ENCODE assay signal across 1 cellular context in genomic region chr14:103103461-103104388, GRCh38.
TF ChIP-seq lines count a peak whose summit lies in the region.

No MANE protein-coding gene starts in this region.

TF ChIP-seq in HepG2, 621 proteins besides CTCF, POLR2A, EP300 and RAD21 (continued from another document and continues in another):
- TF ChIP-seq ZNF318 (CRISPR knock-in tag; IDR thresholded peaks at IDR 0.05) = peak; percentile 32
- TF ChIP-seq PBX2 (CRISPR knock-in tag; IDR thresholded peaks at IDR 0.05) = no peak
- TF ChIP-seq ZFP62 (CRISPR knock-in tag; IDR thresholded peaks at IDR 0.05) = no peak
- TF ChIP-seq NCOR1 (IDR thresholded peaks at IDR 0.05; ENCODE audit: borderline replicate concordance, low read length) = peak; percentile 53; the same call in 1 of the 2 replicates
- TF ChIP-seq TEAD3 (CRISPR knock-in tag; optimal IDR thresholded peaks at IDR 0.05; ENCODE audit: borderline replicate concordance) = no peak
- no peak for TF ChIP-seq JARID2 (CRISPR knock-in tag; IDR thresholded peaks at IDR 0.05; ENCODE audit: insufficient replicate concordance)
- TF ChIP-seq NR2F6 (IDR thresholded peaks at IDR 0.05) = peak; percentile 45
- TF ChIP-seq NR2F6 (CRISPR knock-in tag; IDR thresholded peaks at IDR 0.05) = peak; percentile 50
- peak; percentile 30 for TF ChIP-seq ZFP36L1 (CRISPR knock-in tag; IDR thresholded peaks at IDR 0.05)
- no peak for TF ChIP-seq MBD4 (IDR thresholded peaks at IDR 0.05; ENCODE audit: borderline replicate concordance, low read length)
- TF ChIP-seq ZNF720 (CRISPR knock-in tag; IDR thresholded peaks at IDR 0.05) = no peak
- TF ChIP-seq MXD3 (CRISPR knock-in tag; IDR thresholded peaks at IDR 0.05) = no peak
- no peak for TF ChIP-seq ZNF839 (CRISPR knock-in tag; IDR thresholded peaks at IDR 0.05; ENCODE audit: borderline replicate concordance)
- no peak for TF ChIP-seq EHMT2 (IDR thresholded peaks at IDR 0.05; ENCODE audit: borderline replicate concordance, low read depth, low read length)
- TF ChIP-seq REL (CRISPR knock-in tag; conservative IDR thresholded peaks at IDR 0.05) = no peak
- TF ChIP-seq ZNF207 (IDR thresholded peaks at IDR 0.05; ENCODE audit: borderline replicate concordance) = no peak
- 0 out of 2 replicates have a peak, but pooled peaks have one; percentile 27 for TF ChIP-seq ATF5 (CRISPR knock-in tag; IDR thresholded peaks at IDR 0.05; ENCODE audit: low read depth)
- TF ChIP-seq MLLT10 (CRISPR knock-in tag; IDR thresholded peaks at IDR 0.05) = no peak
- TF ChIP-seq ZNF235 (CRISPR knock-in tag; IDR thresholded peaks at IDR 0.05; ENCODE audit: borderline replicate concordance) = no peak
- no peak for TF ChIP-seq HCFC1 (IDR thresholded peaks at IDR 0.05; ENCODE audit: low read depth, low read length)
- TF ChIP-seq ZNF296 (CRISPR knock-in tag; conservative IDR thresholded peaks at IDR 0.05) = no peak; the same call in 1 of the 2 replicates
- TF ChIP-seq SOX5 (CRISPR knock-in tag; IDR thresholded peaks at IDR 0.05; ENCODE audit: borderline replicate concordance) = peak; percentile 14; the same call in 1 of the 2 replicates
- TF ChIP-seq HINFP (CRISPR knock-in tag; IDR thresholded peaks at IDR 0.05; ENCODE audit: low read depth) = peak; percentile 63; the same call in 1 of the 2 replicates
- no peak for TF ChIP-seq ATF7 (IDR thresholded peaks at IDR 0.05)
- TF ChIP-seq ATF7 (CRISPR knock-in tag; IDR thresholded peaks at IDR 0.05) = peak; percentile 73; the same call in 1 of the 2 replicates
- no peak for TF ChIP-seq FIP1L1 (IDR thresholded peaks at IDR 0.05; ENCODE audit: borderline replicate concordance, insufficient read depth, low read depth, low read length)
- TF ChIP-seq KDM5A (IDR thresholded peaks at IDR 0.05; ENCODE audit: borderline replicate concordance, low read length) = no peak
- no peak for TF ChIP-seq HDAC6 (IDR thresholded peaks at IDR 0.05; ENCODE audit: low read depth, low read length)
- TF ChIP-seq ZNF326 (CRISPR knock-in tag; IDR thresholded peaks at IDR 0.05; ENCODE audit: borderline replicate concordance) = peak; percentile 68
- 0 out of 2 replicates have a peak, but pooled peaks have one; percentile 40 for TF ChIP-seq ZNF142 (CRISPR knock-in tag; IDR thresholded peaks at IDR 0.05)
- no peak; the same call in 1 of the 2 replicates for TF ChIP-seq ISL2 (CRISPR knock-in tag; IDR thresholded peaks at IDR 0.05)
- TF ChIP-seq ZNF703 (CRISPR knock-in tag; IDR thresholded peaks at IDR 0.05; ENCODE audit: borderline replicate concordance) = no peak
- no peak for TF ChIP-seq ZNF513 (CRISPR knock-in tag; conservative IDR thresholded peaks at IDR 0.05)
- TF ChIP-seq CBX2 (IDR thresholded peaks at IDR 0.05; ENCODE audit: low read depth, low read length) = no peak
- no peak for TF ChIP-seq CBX2 (CRISPR knock-in tag; IDR thresholded peaks at IDR 0.05; ENCODE audit: low read depth)
- no peak for TF ChIP-seq ZFP36L2 (CRISPR knock-in tag; IDR thresholded peaks at IDR 0.05)
- no peak for TF ChIP-seq ZZZ3 (CRISPR knock-in tag; IDR thresholded peaks at IDR 0.05; ENCODE audit: borderline replicate concordance)
- TF ChIP-seq ZNF225 (CRISPR knock-in tag; IDR thresholded peaks at IDR 0.05) = no peak
- TF ChIP-seq ZFP82 (CRISPR knock-in tag; IDR thresholded peaks at IDR 0.05; ENCODE audit: borderline replicate concordance) = 0 out of 2 replicates have a peak, but pooled peaks have one; percentile 79
- TF ChIP-seq NFRKB (IDR thresholded peaks at IDR 0.05) = no peak
- 0 out of 2 replicates have a peak, but pooled peaks have one; percentile 49 for TF ChIP-seq SNAPC2 (CRISPR knock-in tag; IDR thresholded peaks at IDR 0.05)
- peak; percentile 71 for TF ChIP-seq ZFY (CRISPR knock-in tag; IDR thresholded peaks at IDR 0.05)
- TF ChIP-seq CHCHD3 (CRISPR knock-in tag; IDR thresholded peaks at IDR 0.05) = no peak
- TF ChIP-seq ZNF501 (CRISPR knock-in tag; IDR thresholded peaks at IDR 0.05) = peak; percentile 47; the same call in 1 of the 2 replicates
- no peak for TF ChIP-seq RFXANK (CRISPR knock-in tag; IDR thresholded peaks at IDR 0.05)
- peak; percentile 20 for TF ChIP-seq PTBP1 (IDR thresholded peaks at IDR 0.05; ENCODE audit: low read depth, low read length, poor library complexity, severe bottlenecking)
- no peak for TF ChIP-seq HNRNPK (IDR thresholded peaks at IDR 0.05; ENCODE audit: low read depth, low read length, poor library complexity, severe bottlenecking)
- no peak for TF ChIP-seq MTF1 (CRISPR knock-in tag; IDR thresholded peaks at IDR 0.05)
